ENCODE assay signal across 16 cellular contexts in genomic region chr4:128444544-128445302, GRCh38.
DNase-seq lines count a peak whose midpoint lies in the region; ATAC-seq and TF ChIP-seq lines count a peak whose summit lies in the region.
"Had no signal": no experiment of that assay in that cellular context is flagged by ENCODE, and none has a peak within 500 bp of the region (broad histone marks: within the 10 kb centered on the region; RNA-seq: fewer than 3 reads in every experiment).

No MANE protein-coding gene starts in this region.

- H4K8ac ChIP-seq in IMR-90 (ENCODE audit: low read depth in 2 of 2, low read length in 2 of 2) = no peak overlapping the region

- TF ChIP-seq POLR2A in IMR-90 (IDR thresholded peaks at IDR 0.05; ENCODE audit: low read depth, low read length) = no peak

- no peak overlapping the region for H3K4ac ChIP-seq in IMR-90 (ENCODE audit: low read depth, low read length)

- H3K14ac ChIP-seq in IMR-90 (replicated peaks; ENCODE audit: low read depth, low read length) = no peak overlapping the region

- no peak overlapping the region for H2AFZ ChIP-seq in IMR-90 (replicated peaks; ENCODE audit: low read length, poor library complexity)
- H2AFZ ChIP-seq: GM23248 had no signal

- no peak for TF ChIP-seq RAD21 in IMR-90 (IDR thresholded peaks at IDR 0.05; ENCODE audit: low read length)

- in situ Hi-C loops in IMR-90 (cut with MboI; ENCODE audit: low sequenced_read_pairs) = no loop called here

- no peaks in the 10 kb centered on the region for H4K20me1 ChIP-seq in IMR-90 (ENCODE audit: insufficient read depth, low read length)

- dilution Hi-C loops in IMR-90 (cut with HindIII; ENCODE audit: low sequenced_read_pairs, unreplicated experiment) = no loop called here

- no peak overlapping the region for H4K5ac ChIP-seq in IMR-90 (ENCODE audit: low read depth, low read length)

- H3K4me1 ChIP-seq in IMR-90 (ENCODE audit: control insufficient read depth, insufficient read depth, low read length) = no peaks in the 10 kb centered on the region
- no peaks in the 10 kb centered on the region for H3K4me1 ChIP-seq in left lung

- CTCF ChIA-PET in IMR-90 (lab: Yijun Ruan, JAX) = no interaction called here

- H2AK9ac ChIP-seq in IMR-90 (replicated peaks; ENCODE audit: low read depth, low read length, poor library complexity) = no peak overlapping the region

- peaks cover 27 to 39% (median 33%) of the 10 kb centered on the region in 7 donors for H3K9me3 Mint-ChIP-seq in CD14-positive monocyte

- no peak overlapping the region for H3K27ac Mint-ChIP-seq in CD14-positive monocyte
- H3K27ac Mint-ChIP-seq: CD8-positive, alpha-beta T cell; HFFc6; IgD-negative memory B cell had no signal

- H3K27me3 ChIP-seq in IMR-90 (ENCODE audit: control insufficient read depth, insufficient read depth, low read length) (no peaks in the 10 kb centered on the region), left lung (no peaks in the 10 kb centered on the region)

- intact Hi-C loops in IMR-90 (cut with micrococcal nuclease) (no loop called here), left lung (cut with DNase I) (no loop called here), CD14-positive monocyte (cut with micrococcal nuclease) (no loop called here)

- no peak overlapping the region for H2BK20ac ChIP-seq in IMR-90 (ENCODE audit: low read depth, low read length)

- TF ChIP-seq CTCF in IMR-90 (conservative IDR thresholded peaks at IDR 0.05; ENCODE audit: low read depth, low read length) (no peak), epithelial cell of esophagus (IDR thresholded peaks at IDR 0.05; ENCODE audit: insufficient read depth, low read depth, low read length, missing control alignments) (no peak), left lung (IDR thresholded peaks at IDR 0.05) (no peak), CD14-positive monocyte (IDR thresholded peaks at IDR 0.05) (no peak)

- no peaks in the 10 kb centered on the region for H3K9me1 ChIP-seq in IMR-90 (ENCODE audit: insufficient read depth, low read length)

- no TSS peak for BruUV-seq in IMR-90 (replicated peaks; lab: Mats Ljungman, UMichigan)

- WGBS in IMR-90 (ENCODE audit: extremely low coverage in 2 of 2, insufficient read length in 1 of 2), 2 experiments = no CpG with 5 or more reads among the region's 3 CpGs

- H3K36me3 ChIP-seq in IMR-90 (ENCODE audit: control insufficient read depth, insufficient read depth, low read length) (no peaks in the 10 kb centered on the region), left lung (no peaks in the 10 kb centered on the region)
- H3K36me3 ChIP-seq: HAP-1 had no signal

- no peak overlapping the region for H3K4me2 ChIP-seq in IMR-90 (ENCODE audit: low read depth, low read length)

- H3K27me3 Mint-ChIP-seq in CD14-positive monocyte (ENCODE audit: low read depth in 3 of 3) = peaks cover 0 to 2% (median 0%) of the 10 kb centered on the region in 3 donors
- H3K27me3 Mint-ChIP-seq: IgD-negative memory B cell had no signal

- no peak for ATAC-seq in IMR-90 (ENCODE audit: low read depth)
- ATAC-seq in left lung = no peak
- ATAC-seq: CD8-positive, alpha-beta T cell had no signal

- H3K79me1 ChIP-seq in IMR-90 (ENCODE audit: low read depth in 1 of 2, low read length in 2 of 2) = no peaks in the 10 kb centered on the region

- H2BK5ac ChIP-seq in IMR-90 (ENCODE audit: low read depth, low read length, poor library complexity, severe bottlenecking) = no peak overlapping the region

- H2AK5ac ChIP-seq in IMR-90 (ENCODE audit: low read depth, low read length) = no peak overlapping the region

- H3K4me3 Mint-ChIP-seq in CD14-positive monocyte = no peak overlapping the region
- H3K4me3 Mint-ChIP-seq: CD8-positive, alpha-beta T cell; HFFc6 had no signal

- no peak overlapping the region for H3K56ac ChIP-seq in IMR-90 (ENCODE audit: extremely low read depth, insufficient read depth, low read length)

- H2BK120ac ChIP-seq in IMR-90 (ENCODE audit: low read depth, low read length) = no peak overlapping the region

- no peak overlapping the region for H3K9ac ChIP-seq in IMR-90 (ENCODE audit: low read depth, low read length)
- H3K9ac ChIP-seq: GM23248 had no signal

- H3K27ac ChIP-seq in IMR-90 (ENCODE audit: insufficient read depth, low read length) (no peak overlapping the region), left lung (no peak overlapping the region)
- H3K27ac ChIP-seq: C4-2B, GM23248, HL-60 had no signal

- no peak overlapping the region for H4K91ac ChIP-seq in IMR-90 (ENCODE audit: insufficient read depth, low read depth, low read length)

- peaks cover 14% of the 10 kb centered on the region for H3K9me3 ChIP-seq in IMR-90 (ENCODE audit: control insufficient read depth, insufficient read depth, low read length)
- H3K9me3 ChIP-seq in left lung = peaks cover 0 to 37% of the 10 kb centered on the region in 2 donors
- H3K9me3 ChIP-seq: HAP-1 had no signal

- H2BK15ac ChIP-seq in IMR-90 (ENCODE audit: low read depth, low read length) = no peak overlapping the region

- peak; percentile 39 for DNase-seq in DMS53 treated with DMSO at 0.1 percent for 48 hours (lab: John Stamatoyannopoulos, UW; ENCODE audit: unreplicated experiment)
- peak; percentile 31 for DNase-seq in IMR-90
- DNase-seq in epithelial cell of esophagus (ENCODE audit: low read depth) = peak; percentile 39
- no peak for DNase-seq in NCI-H226
- DNase-seq in left lung = no peak
- no peak for DNase-seq in CD14-positive monocyte (ENCODE audit: low spot score)
- DNase-seq: AML-193; Calu3; CD8-positive, alpha-beta T cell; GM23248; HFFc6; KBM-7 had no signal

- no peak overlapping the region for H3K23ac ChIP-seq in IMR-90 (ENCODE audit: low read depth, low read length)

- no peaks in the 10 kb centered on the region for H3K36me3 Mint-ChIP-seq in CD14-positive monocyte

- H3K4me3 ChIP-seq in IMR-90 (ENCODE audit: insufficient read depth, low read depth, low read length) (no peak overlapping the region), epithelial cell of esophagus (ENCODE audit: low read length) (no peak overlapping the region), left lung (no peak overlapping the region)
- H3K4me3 ChIP-seq: GM23248, HAP-1 had no signal

- POLR2A ChIA-PET in IMR-90 (lab: Charles Lee; ENCODE audit: unreplicated experiment) = no interaction called here

- no peaks in the 10 kb centered on the region for H3K4me1 Mint-ChIP-seq in CD14-positive monocyte
- H3K4me1 Mint-ChIP-seq: IgD-negative memory B cell had no signal

- no peak overlapping the region for H3K18ac ChIP-seq in IMR-90 (ENCODE audit: low read depth, low read length)

TF ChIP-seq in IMR-90, 13 proteins besides CTCF, POLR2A, EP300 and RAD21:
- TF ChIP-seq USF2 (IDR thresholded peaks at IDR 0.05; ENCODE audit: low read depth, low read length) (no peak), MAFK (IDR thresholded peaks at IDR 0.05; ENCODE audit: low read depth, low read length) (no peak), RFX5 (IDR thresholded peaks at IDR 0.05; ENCODE audit: low read depth, low read length) (no peak), ELK1 (IDR thresholded peaks at IDR 0.05; ENCODE audit: borderline replicate concordance, low read depth, low read length) (no peak), MXI1 (IDR thresholded peaks at IDR 0.05; ENCODE audit: borderline replicate concordance, low read depth, low read length) (no peak), MAZ (IDR thresholded peaks at IDR 0.05; ENCODE audit: borderline replicate concordance, low read depth, low read length) (no peak), BHLHE40 (IDR thresholded peaks at IDR 0.05; ENCODE audit: low read depth, low read length) (no peak), CHD1 (IDR thresholded peaks at IDR 0.05; ENCODE audit: low read depth, low read length) (no peak), CEBPB (IDR thresholded peaks at IDR 0.05; ENCODE audit: low read depth, low read length) (no peak), NFE2L2 (IDR thresholded peaks at IDR 0.05; ENCODE audit: low read depth, low read length) (no peak), FOS (IDR thresholded peaks at IDR 0.05; ENCODE audit: low read depth, low read length) (no peak), RCOR1 (IDR thresholded peaks at IDR 0.05; ENCODE audit: insufficient replicate concordance, low read length) (no peak), SMC3 (IDR thresholded peaks at IDR 0.05; ENCODE audit: low read depth, low read length) (no peak)
TF ChIP-seq in IMR-90: peak in this region for 0.

Comparison
In these comparisons a context has a peak if more than half of its experiments do, and no peak if none do; other contexts are left out.
1. DNase-seq: peak in DMS53 treated with DMSO at 0.1 percent for 48 hours (single experiment), IMR-90 (single experiment) and epithelial cell of esophagus (single experiment); none in NCI-H226 (single experiment), left lung (0 of 2) and CD14-positive monocyte (single experiment).